ENCODE assay signal across 26 cellular contexts in the genomic region with DNA sequence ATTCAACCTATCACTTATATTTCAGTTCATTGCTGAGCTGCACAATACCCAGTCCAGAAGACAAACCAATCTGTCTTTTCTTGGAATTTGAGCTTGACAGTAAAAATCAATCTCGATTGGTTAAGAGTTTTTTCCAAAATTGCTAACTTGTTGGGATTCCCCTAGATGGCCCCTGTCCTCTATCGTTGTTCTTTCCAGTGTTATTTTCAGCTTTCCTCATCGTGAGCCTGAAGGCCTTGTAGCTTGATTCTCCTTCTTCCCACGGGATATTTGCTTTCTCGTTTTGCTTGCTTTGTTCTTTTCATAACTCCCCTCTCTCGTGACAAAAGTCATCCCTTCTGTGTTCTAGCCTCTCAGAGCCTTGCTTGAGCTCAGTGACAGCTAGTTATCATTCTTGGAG. TPM values are rescaled to one million over a fixed set of nuclear protein-coding genes. Genes with fewer than 3 reads are reported as not detected.
"Had no signal": no experiment of that assay in that cellular context is flagged by ENCODE, and none has a peak within 500 bp of the region (broad histone marks: within the 10 kb centered on the region; RNA-seq: fewer than 3 reads in every experiment).

No MANE protein-coding gene starts in this region.

- DNase-seq: activated CD4-positive, alpha-beta memory T cell treated with anti-CD3 and anti-CD28 coated beads for 36 hours; activated CD4-positive, alpha-beta T cell treated with anti-CD3 and anti-CD28 coated beads, Interleukin-2, amount 10 ng/mL, durations not matched to agents 7 days and 5 days; activated CD4-positive, CD25-positive, alpha-beta regulatory T cell; activated gamma-delta T cell; activated naive CD4-positive, alpha-beta T cell treated with anti-CD3 and anti-CD28 coated beads, Interleukin-2, amount 10 ng/mL, durations not matched to agents 7 days and 5 days; activated naive CD8-positive, alpha-beta T cell treated with anti-CD3 and anti-CD28 coated beads, Interleukin-2, amount 10 ng/mL, durations not matched to agents 7 days and 5 days; activated T-cell treated with anti-CD3 and anti-CD28 coated beads for 4 hours; activated T-cell treated with anti-CD3 and anti-CD28 coated beads, Interleukin-2, amount 50 U/mL, for 48 hours; adrenal gland; anterior cingulate cortex; MG63; MV-4-11; NCI-H1092 treated with DMSO at 0.1 percent for 48 hours; NCI-H1417 treated with DMSO at 0.1 percent for 48 hours; NCI-H1694 treated with DMSO at 0.1 percent for 48 hours; NCI-H2029 treated with DMSO at 0.1 percent for 48 hours; NCI-H446; NCI-H524; RPMI8226; SHP77 treated with DMSO at 0.1 percent for 48 hours; T-helper 17 cell; T-helper 9 cell had no signal

- H3K27me3 ChIP-seq: breast epithelium, MG63 had no signal

- H3K4me3 ChIP-seq: adrenal gland, breast epithelium, MG63 had no signal

- H3K4me1 ChIP-seq: adrenal gland, breast epithelium had no signal

- H3K9me3 ChIP-seq: adrenal gland, MG63 had no signal

- H3K27ac ChIP-seq: adrenal gland, breast epithelium, VCaP had no signal

- H3K36me3 ChIP-seq: adrenal gland, breast epithelium, MG63 had no signal

- ATAC-seq: activated T-helper 17 cell treated with anti-CD3 and anti-CD28 coated beads, Interleukin-2, amount 50 U/mL, for 72 hours; T-helper 17 cell had no signal

RNA-seq across cellular contexts. Expression of gene OR8B8, which starts 3.1 kb away (rescaled TPM):
- total RNA-seq: activated CD4-positive, alpha-beta memory T cell treated with anti-CD3 and anti-CD28 coated beads for 36 hours; activated CD4-positive, alpha-beta T cell treated with anti-CD3 and anti-CD28 coated beads, Interleukin-2, amount 10 ng/mL, durations not matched to agents 7 days and 5 days; activated CD8-positive, alpha-beta memory T cell treated with anti-CD3 and anti-CD28 coated beads for 36 hours; activated naive CD8-positive, alpha-beta T cell treated with anti-CD3 and anti-CD28 coated beads, Interleukin-2, amount 10 ng/mL, durations not matched to agents 7 days and 5 days; activated T-helper 17 cell treated with anti-CD3 and anti-CD28 coated beads, Interleukin-2, amount 50 U/mL, for 72 hours; adrenal gland; breast epithelium; T-helper 17 cell had no signal
- polyA plus RNA-seq: adrenal gland had no signal

RNA-seq across cellular contexts. Expression of gene OR8B4, which starts 17.8 kb away (rescaled TPM):
- total RNA-seq: activated CD4-positive, alpha-beta memory T cell treated with anti-CD3 and anti-CD28 coated beads for 36 hours; activated CD4-positive, alpha-beta T cell treated with anti-CD3 and anti-CD28 coated beads, Interleukin-2, amount 10 ng/mL, durations not matched to agents 7 days and 5 days; activated CD8-positive, alpha-beta memory T cell treated with anti-CD3 and anti-CD28 coated beads for 36 hours; activated naive CD8-positive, alpha-beta T cell treated with anti-CD3 and anti-CD28 coated beads, Interleukin-2, amount 10 ng/mL, durations not matched to agents 7 days and 5 days; activated T-helper 17 cell treated with anti-CD3 and anti-CD28 coated beads, Interleukin-2, amount 50 U/mL, for 72 hours; adrenal gland; breast epithelium; T-helper 17 cell had no signal
- polyA plus RNA-seq: adrenal gland had no signal

RNA-seq across cellular contexts. Expression of gene OR8B3, which starts 43.6 kb away (rescaled TPM):
- total RNA-seq: activated CD4-positive, alpha-beta memory T cell treated with anti-CD3 and anti-CD28 coated beads for 36 hours; activated CD4-positive, alpha-beta T cell treated with anti-CD3 and anti-CD28 coated beads, Interleukin-2, amount 10 ng/mL, durations not matched to agents 7 days and 5 days; activated CD8-positive, alpha-beta memory T cell treated with anti-CD3 and anti-CD28 coated beads for 36 hours; activated naive CD8-positive, alpha-beta T cell treated with anti-CD3 and anti-CD28 coated beads, Interleukin-2, amount 10 ng/mL, durations not matched to agents 7 days and 5 days; activated T-helper 17 cell treated with anti-CD3 and anti-CD28 coated beads, Interleukin-2, amount 50 U/mL, for 72 hours; adrenal gland; breast epithelium; T-helper 17 cell had no signal
- polyA plus RNA-seq: adrenal gland had no signal

RNA-seq across cellular contexts. Expression of gene OR8B2, which starts 58.1 kb away (rescaled TPM):
- total RNA-seq: activated CD4-positive, alpha-beta memory T cell treated with anti-CD3 and anti-CD28 coated beads for 36 hours; activated CD4-positive, alpha-beta T cell treated with anti-CD3 and anti-CD28 coated beads, Interleukin-2, amount 10 ng/mL, durations not matched to agents 7 days and 5 days; activated CD8-positive, alpha-beta memory T cell treated with anti-CD3 and anti-CD28 coated beads for 36 hours; activated naive CD8-positive, alpha-beta T cell treated with anti-CD3 and anti-CD28 coated beads, Interleukin-2, amount 10 ng/mL, durations not matched to agents 7 days and 5 days; activated T-helper 17 cell treated with anti-CD3 and anti-CD28 coated beads, Interleukin-2, amount 50 U/mL, for 72 hours; adrenal gland; breast epithelium; T-helper 17 cell had no signal
- polyA plus RNA-seq: adrenal gland had no signal
